12 cellular contexts compared by ENCODE assay signal in genomic region chr6:39218868-39219567, GRCh38. TPM values are rescaled to one million over a fixed set of nuclear protein-coding genes. Genes with fewer than 3 reads are reported as not detected.
DNase-seq lines count a peak whose midpoint lies in the region; ATAC-seq and TF ChIP-seq lines count a peak whose summit lies in the region.
"Had no signal": no experiment of that assay in that cellular context is flagged by ENCODE, and none has a peak within 500 bp of the region (broad histone marks: within the 10 kb centered on the region; RNA-seq: fewer than 3 reads in every experiment).

No MANE protein-coding gene starts in this region.

- H3K9me2 ChIP-seq in SK-N-SH = no peaks in the 10 kb centered on the region

- CTCF ChIA-PET in SK-N-SH (lab: Yijun Ruan, JAX) = interaction anchor here (0.8 to 3.8 kb wide), 4 partner anchors 10 to 84 kb away, joined by 3 to 22 read pairs (median 5); partner anchors contain the start of gene KCNK5

- 13% methylated on average over 5 of the region's 5 CpGs for WGBS in SK-N-SH (ENCODE audit: low lambda C conversion rate)

- peaks cover 57% of the 10 kb centered on the region for H3K36me3 Mint-ChIP-seq in activated T-helper 1 cell treated with anti-CD3 and anti-CD28 coated beads, Interleukin-12 subunit alpha, Interleukin-12 subunit beta, Interleukin-2, Interleukin-4 antibody, amounts not matched to agents 30 ng/mL and 10 ng/mL and 1 ng/mL, durations not matched to agents 14 hours and 24 hours and 36 hours (ENCODE audit: low read depth)

- no peaks in the 10 kb centered on the region for H3F3A ChIP-seq in SK-N-SH (replicated peaks; ENCODE audit: insufficient read depth)

- no peaks in the 10 kb centered on the region for H4K20me1 ChIP-seq in SK-N-SH (ENCODE audit: insufficient read depth)

- H2AFZ ChIP-seq in SK-N-SH (ENCODE audit: low read depth) = no peak overlapping the region

- H3K9me3 ChIP-seq in SK-N-SH = no peaks in the 10 kb centered on the region
- H3K9me3 ChIP-seq in MG63 = no peaks in the 10 kb centered on the region
- no peaks in the 10 kb centered on the region for H3K9me3 ChIP-seq in neutrophil

- H3K9me3 Mint-ChIP-seq in activated T-helper 1 cell treated with anti-CD3 and anti-CD28 coated beads, Interleukin-12 subunit alpha, Interleukin-12 subunit beta, Interleukin-2, Interleukin-4 antibody, amounts not matched to agents 30 ng/mL and 10 ng/mL and 1 ng/mL, durations not matched to agents 14 hours and 24 hours and 36 hours = peaks cover 12% of the 10 kb centered on the region

- POLR2A ChIA-PET in SK-N-SH (lab: Yijun Ruan, JAX) = no interaction called here

- H3K79me2 ChIP-seq in SK-N-SH (ENCODE audit: insufficient read depth) = no peaks in the 10 kb centered on the region

- no peak for TF ChIP-seq CTCF in SK-N-SH (IDR thresholded peaks at IDR 0.05)
- TF ChIP-seq CTCF in neutrophil (IDR thresholded peaks at IDR 0.05) = no peak

- ATAC-seq in SK-N-SH treated with all-trans-retinoic acid at 6 μM for 48 hours (no peak), GM19328 (IDR thresholded peaks at IDR 0.05; ENCODE audit: unreplicated experiment) (no peak), GM21526 (IDR thresholded peaks at IDR 0.05; ENCODE audit: low FRiP score, unreplicated experiment) (no peak), left lobe of liver (no peak)

- intact Hi-C loops in activated T-helper 1 cell treated with anti-CD3 and anti-CD28 coated beads, Interleukin-12 subunit alpha, Interleukin-12 subunit beta, Interleukin-2, Interleukin-4 antibody, amounts not matched to agents 30 ng/mL and 10 ng/mL and 1 ng/mL, durations not matched to agents 14 hours and 24 hours and 36 hours (cut with micrococcal nuclease) = no loop called here

- no peaks in the 10 kb centered on the region for H3K27me3 Mint-ChIP-seq in activated T-helper 1 cell treated with anti-CD3 and anti-CD28 coated beads, Interleukin-12 subunit alpha, Interleukin-12 subunit beta, Interleukin-2, Interleukin-4 antibody, amounts not matched to agents 30 ng/mL and 10 ng/mL and 1 ng/mL, durations not matched to agents 14 hours and 24 hours and 36 hours (ENCODE audit: insufficient read depth)

- H3K4me1 Mint-ChIP-seq in activated T-helper 1 cell treated with anti-CD3 and anti-CD28 coated beads, Interleukin-12 subunit alpha, Interleukin-12 subunit beta, Interleukin-2, Interleukin-4 antibody, amounts not matched to agents 30 ng/mL and 10 ng/mL and 1 ng/mL, durations not matched to agents 14 hours and 24 hours and 36 hours (ENCODE audit: low read depth) = peaks cover 88% of the 10 kb centered on the region

- H3K4me1 ChIP-seq in SK-N-SH (ENCODE audit: control insufficient read depth in 1 of 2, insufficient read depth in 2 of 2, low read depth in 1 of 2, low read length in 1 of 2) (no peaks in the 10 kb centered on the region), neutrophil (ENCODE audit: control insufficient read depth in 1 of 2, insufficient read depth in 1 of 2, low read depth in 1 of 2, low read length in 1 of 2) (peaks cover 40 to 44% of the 10 kb centered on the region in 2 experiments)

- 0 out of 2 replicates have a peak, but pooled peaks have one; percentile 2 for TF ChIP-seq RAD21 in SK-N-SH (IDR thresholded peaks at IDR 0.05; ENCODE audit: low read length)

- H3K4me3 Mint-ChIP-seq in activated T-helper 1 cell treated with anti-CD3 and anti-CD28 coated beads, Interleukin-12 subunit alpha, Interleukin-12 subunit beta, Interleukin-2, Interleukin-4 antibody, amounts not matched to agents 30 ng/mL and 10 ng/mL and 1 ng/mL, durations not matched to agents 14 hours and 24 hours and 36 hours = no peak overlapping the region

- no peak for TF ChIP-seq EP300 in SK-N-SH (IDR thresholded peaks at IDR 0.05; ENCODE audit: borderline replicate concordance in 1 of 2, low read depth in 1 of 2, low read length in 1 of 2)

- no peaks in the 10 kb centered on the region for H3K36me3 ChIP-seq in SK-N-SH (replicated peaks in 1 of 2; ENCODE audit: control insufficient read depth in 1 of 2, insufficient read depth in 2 of 2, low read length in 1 of 2)
- no peaks in the 10 kb centered on the region for H3K36me3 ChIP-seq in MG63
- H3K36me3 ChIP-seq in neutrophil = no peaks in the 10 kb centered on the region

- DNase-seq in SK-N-SH = no peak
- peak; percentile 67 for DNase-seq in MG63
- no peak for DNase-seq in activated T-helper 1 cell treated with anti-CD3 and anti-CD28 coated beads, Interleukin-12 subunit alpha, Interleukin-12 subunit beta, Interleukin-2, Interleukin-4 antibody, amounts not matched to agents 30 ng/mL and 10 ng/mL and 1 ng/mL, durations not matched to agents 14 hours and 24 hours and 36 hours (ENCODE audit: low spot score)
- DNase-seq in left lobe of liver (ENCODE audit: low spot score) = no peak
- DNase-seq: NCI-H2029, nucleus accumbens, SHP77 had no signal

- H3K27me3 ChIP-seq in SK-N-SH (ENCODE audit: insufficient read depth) = no peaks in the 10 kb centered on the region
- no peaks in the 10 kb centered on the region for H3K27me3 ChIP-seq in MG63
- H3K27me3 ChIP-seq in neutrophil = no peaks in the 10 kb centered on the region

- peak overlapping the region; percentile 81 for H3K27ac Mint-ChIP-seq in activated T-helper 1 cell treated with anti-CD3 and anti-CD28 coated beads, Interleukin-12 subunit alpha, Interleukin-12 subunit beta, Interleukin-2, Interleukin-4 antibody, amounts not matched to agents 30 ng/mL and 10 ng/mL and 1 ng/mL, durations not matched to agents 14 hours and 24 hours and 36 hours

- H3K27ac ChIP-seq in SK-N-SH (ENCODE audit: low read depth in 2 of 2, low read length in 1 of 2) = no peak overlapping the region
- H3K27ac ChIP-seq in neutrophil = peak overlapping the region; percentile 69

- no peak overlapping the region for H3K4me2 ChIP-seq in SK-N-SH

- H3K4me3 ChIP-seq in SK-N-SH (ENCODE audit: low read depth in 2 of 2, low read length in 1 of 2) (no peak overlapping the region), MG63 (no peak overlapping the region), neutrophil (ENCODE audit: low read depth in 1 of 2, low read length in 1 of 2) (no peak overlapping the region)

- H3K9ac ChIP-seq in SK-N-SH = no peak overlapping the region

TF ChIP-seq in SK-N-SH, 30 proteins besides CTCF, POLR2A, EP300 and RAD21:
- no peak for TF ChIP-seq TCF12 (IDR thresholded peaks at IDR 0.05)
- no peak for TF ChIP-seq GATA2 (CRISPR knock-in tag; IDR thresholded peaks at IDR 0.05)
- TF ChIP-seq ELF1 (IDR thresholded peaks at IDR 0.05) = no peak
- no peak for TF ChIP-seq RXRA (IDR thresholded peaks at IDR 0.05; ENCODE audit: borderline replicate concordance, low read depth)
- no peak for TF ChIP-seq TEAD4 (IDR thresholded peaks at IDR 0.05; ENCODE audit: borderline replicate concordance, insufficient read depth)
- TF ChIP-seq SIN3A (IDR thresholded peaks at IDR 0.05; ENCODE audit: borderline replicate concordance, low read depth, low read length) = no peak
- no peak for TF ChIP-seq YY1 (IDR thresholded peaks at IDR 0.05; ENCODE audit: low read depth)
- no peak for TF ChIP-seq FOXM1 (IDR thresholded peaks at IDR 0.05; ENCODE audit: low read depth)
- TF ChIP-seq FOXJ3 (CRISPR knock-in tag; IDR thresholded peaks at IDR 0.05) = no peak
- TF ChIP-seq JUND (IDR thresholded peaks at IDR 0.05) = no peak
- no peak for TF ChIP-seq MEF2A (IDR thresholded peaks at IDR 0.05; ENCODE audit: borderline replicate concordance, low read depth)

TF ChIP-seq in SK-N-SH treated with all-trans-retinoic acid at 6 μM for 48 hours, 23 proteins besides CTCF, POLR2A, EP300 and RAD21:
- TF ChIP-seq PPARA (CRISPR knock-in tag; IDR thresholded peaks at IDR 0.05; ENCODE audit: borderline replicate concordance) = no peak
- no peak for TF ChIP-seq OSR1 (CRISPR knock-in tag; IDR thresholded peaks at IDR 0.05)

RNA-seq across cellular contexts. Expression of gene KCNK5, which starts 10.3 kb away (rescaled TPM):
- polyA plus RNA-seq in SK-N-SH (2012; rRNA removed) = 0.03 TPM in 1 of 2 replicates, not detected in the other
- polyA plus RNA-seq in SK-N-SH (2012; cell fraction: cytosol; rRNA removed) = 0.03 and 0.05 TPM in 2 replicates
- 0.04 TPM in 2 replicates for polyA plus RNA-seq in SK-N-SH (2012; cell fraction: nucleus; rRNA removed)
- 2.4 and 2.8 TPM in 2 replicates for total RNA-seq in MG63 (2014; rRNA removed; shearing (Covaris generic); ENCODE audit: low replicate concordance)
- total RNA-seq in activated T-helper 1 cell treated with anti-CD3 and anti-CD28 coated beads, Interleukin-12 subunit alpha, Interleukin-12 subunit beta, Interleukin-2, Interleukin-4 antibody, amounts not matched to agents 30 ng/mL and 10 ng/mL and 1 ng/mL, durations not matched to agents 14 hours and 24 hours and 36 hours = 36.7 and 38.7 TPM in 2 replicates
- 62.3 TPM for total RNA-seq in left lobe of liver
- polyA plus RNA-seq: keratinocyte had no signal
